14 cellular contexts compared by ENCODE assay signal in genomic region chr10:110723224-110723891, GRCh38.
DNase-seq lines count a peak whose midpoint lies in the region; ATAC-seq and TF ChIP-seq lines count a peak whose summit lies in the region.
"Had no signal": no experiment of that assay in that cellular context is flagged by ENCODE, and none has a peak within 500 bp of the region (broad histone marks: within the 10 kb centered on the region; RNA-seq: fewer than 3 reads in every experiment).

No MANE protein-coding gene starts in this region.

- H3K27me3 Mint-ChIP-seq in activated naive CD4-positive, alpha-beta T cell treated with anti-CD3 and anti-CD28 coated beads, Interleukin-2, amount 10 ng/mL, durations not matched to agents 7 days and 5 days: peaks cover 8% of the 10 kb centered on the region
- H3K27me3 Mint-ChIP-seq in IgD-negative memory B cell (peaks cover 8% of the 10 kb centered on the region), nephron progenitor cell (ENCODE audit: low read depth, poor library complexity) (peaks cover 5% of the 10 kb centered on the region)
- no peaks in the 10 kb centered on the region for H3K27me3 Mint-ChIP-seq in naive thymus-derived CD8-positive, alpha-beta T cell

- H3K4me1 Mint-ChIP-seq in activated naive CD4-positive, alpha-beta T cell treated with anti-CD3 and anti-CD28 coated beads, Interleukin-2, amount 10 ng/mL, durations not matched to agents 7 days and 5 days: peaks cover 31% of the 10 kb centered on the region
- H3K4me1 Mint-ChIP-seq in IgD-negative memory B cell (peaks cover 22 to 32% (median 31%) of the 10 kb centered on the region in 3 donors), nephron progenitor cell (peaks cover 29% of the 10 kb centered on the region)
- H3K4me1 Mint-ChIP-seq in naive thymus-derived CD8-positive, alpha-beta T cell: peaks cover 11 to 40% (median 31%) of the 10 kb centered on the region in 4 donors

- H3K9me3 Mint-ChIP-seq in activated naive CD4-positive, alpha-beta T cell treated with anti-CD3 and anti-CD28 coated beads, Interleukin-2, amount 50 U/mL, for 72 hours: no peaks in the 10 kb centered on the region
- no peaks in the 10 kb centered on the region for H3K9me3 Mint-ChIP-seq in activated naive CD4-positive, alpha-beta T cell treated with anti-CD3 and anti-CD28 coated beads, Interleukin-2, amount 10 ng/mL, durations not matched to agents 7 days and 5 days
- H3K9me3 Mint-ChIP-seq in IgD-negative memory B cell (no peaks in the 10 kb centered on the region), nephron progenitor cell (no peaks in the 10 kb centered on the region)
- no peaks in the 10 kb centered on the region for H3K9me3 Mint-ChIP-seq in naive thymus-derived CD8-positive, alpha-beta T cell

- no peaks in the 10 kb centered on the region for H3K36me3 Mint-ChIP-seq in activated naive CD4-positive, alpha-beta T cell treated with anti-CD3 and anti-CD28 coated beads, Interleukin-2, amount 50 U/mL, for 72 hours
- no peaks in the 10 kb centered on the region for H3K36me3 Mint-ChIP-seq in activated naive CD4-positive, alpha-beta T cell treated with anti-CD3 and anti-CD28 coated beads, Interleukin-2, amount 10 ng/mL, durations not matched to agents 7 days and 5 days
- H3K36me3 Mint-ChIP-seq in IgD-negative memory B cell (peaks cover 4% of the 10 kb centered on the region), nephron progenitor cell (ENCODE audit: low read depth) (peaks cover 7% of the 10 kb centered on the region)
- no peaks in the 10 kb centered on the region for H3K36me3 Mint-ChIP-seq in naive thymus-derived CD8-positive, alpha-beta T cell

- peak; percentile 36 to 52 for ATAC-seq in activated naive CD4-positive, alpha-beta T cell treated with anti-CD3 and anti-CD28 coated beads, Interleukin-2, amount 50 U/mL, for 72 hours
- ATAC-seq in GM21360 (IDR thresholded peaks at IDR 0.05; ENCODE audit: unreplicated experiment): peak; percentile 37
- ATAC-seq in naive thymus-derived CD8-positive, alpha-beta T cell: no peak
- ATAC-seq in omental fat pad (ENCODE audit: low FRiP score): no peak

- H3K4me3 Mint-ChIP-seq in activated naive CD4-positive, alpha-beta T cell treated with anti-CD3 and anti-CD28 coated beads, Interleukin-2, amount 10 ng/mL, durations not matched to agents 7 days and 5 days: no peak overlapping the region
- H3K4me3 Mint-ChIP-seq in IgD-negative memory B cell: peak overlapping the region; percentile 26 to 80 (median 72)
- H3K4me3 Mint-ChIP-seq in naive thymus-derived CD8-positive, alpha-beta T cell: peak overlapping the region in 7 of 10 donors; percentile 14 to 75 (median 36)
- no peak overlapping the region for H3K4me3 Mint-ChIP-seq in nephron progenitor cell

- CTCF ChIA-PET in activated naive CD4-positive, alpha-beta T cell treated with anti-CD3 and anti-CD28 coated beads, Interleukin-2, amount 10 ng/mL, durations not matched to agents 7 days and 5 days (lab: Charles Lee): no interaction called here

- POLR2A ChIA-PET in naive thymus-derived CD8-positive, alpha-beta T cell (lab: Charles Lee): no interaction called here

- H3K27ac Mint-ChIP-seq in activated naive CD4-positive, alpha-beta T cell treated with anti-CD3 and anti-CD28 coated beads, Interleukin-2, amount 50 U/mL, for 72 hours: peak overlapping the region in 1 of 2 donors; percentile 18
- H3K27ac Mint-ChIP-seq in activated naive CD4-positive, alpha-beta T cell treated with anti-CD3 and anti-CD28 coated beads, Interleukin-2, amount 10 ng/mL, durations not matched to agents 7 days and 5 days: no peak overlapping the region
- H3K27ac Mint-ChIP-seq in IgD-negative memory B cell (peak overlapping the region; percentile 61 to 85 (median 68)), nephron progenitor cell (no peak overlapping the region)
- peak overlapping the region in 3 of 10 donors; percentile 35 to 54 (median 41) for H3K27ac Mint-ChIP-seq in naive thymus-derived CD8-positive, alpha-beta T cell

- TF ChIP-seq CTCF in omental fat pad (IDR thresholded peaks at IDR 0.05): no peak
- TF ChIP-seq CTCF in nephron progenitor cell (IDR thresholded peaks at IDR 0.05): no peak

- DNase-seq in activated naive CD4-positive, alpha-beta T cell treated with anti-CD3 and anti-CD28 coated beads, Interleukin-2, amount 50 U/mL, for 72 hours (ENCODE audit: low spot score in 2 of 2): no peak
- no peak for DNase-seq in activated naive CD4-positive, alpha-beta T cell treated with anti-CD3 and anti-CD28 coated beads, Interleukin-2, amount 10 ng/mL, durations not matched to agents 7 days and 5 days
- DNase-seq in naive thymus-derived CD8-positive, alpha-beta T cell: no peak
- DNase-seq in omental fat pad (ENCODE audit: low spot score) (no peak), nephron progenitor cell (no peak), GM19240 (ENCODE audit: insufficient read length, low spot score) (no peak)
- DNase-seq: ACHN; adrenal gland; NCI-H2171; posterior cingulate gyrus; stimulated activated CD4-positive, alpha-beta T cell treated with anti-CD3 and anti-CD28 coated beads, Interleukin-12 subunit alpha, Interleukin-12 subunit beta, amount 100 ng/mL, for 4 hours; thyroid gland had no signal

Comparison
In these comparisons a context has a peak if more than half of its experiments do, and no peak if none do; other contexts are left out.
1. ATAC-seq: peak in activated naive CD4-positive, alpha-beta T cell treated with anti-CD3 and anti-CD28 coated beads, Interleukin-2, amount 50 U/mL, for 72 hours (2 of 2) and GM21360 (single experiment); none in naive thymus-derived CD8-positive, alpha-beta T cell (0 of 2) and omental fat pad (single experiment).
2. H3K27ac Mint-ChIP-seq: peak in IgD-negative memory B cell (3 of 3); none in activated naive CD4-positive, alpha-beta T cell treated with anti-CD3 and anti-CD28 coated beads, Interleukin-2, amount 10 ng/mL, durations not matched to agents 7 days and 5 days (single experiment) and nephron progenitor cell (single experiment).
3. H3K4me3 Mint-ChIP-seq: peak in IgD-negative memory B cell (4 of 4) and naive thymus-derived CD8-positive, alpha-beta T cell (7 of 10); none in activated naive CD4-positive, alpha-beta T cell treated with anti-CD3 and anti-CD28 coated beads, Interleukin-2, amount 10 ng/mL, durations not matched to agents 7 days and 5 days (single experiment) and nephron progenitor cell (single experiment).